In genomic region chr9:129109504-129109903, GRCh38 we compare ENCODE assay signal across 8 cellular contexts. TPM values are rescaled to one million over a fixed set of nuclear protein-coding genes. Genes with fewer than 3 reads are reported as not detected.
DNase-seq lines count a peak whose midpoint lies in the region; ATAC-seq, FAIRE-seq and TF ChIP-seq lines count a peak whose summit lies in the region.

No MANE protein-coding gene starts in this region.

- no peak overlapping the region for H3K9ac ChIP-seq in smooth muscle cell (ENCODE audit: low read depth)

- no peaks in the 10 kb centered on the region for H3F3A ChIP-seq in smooth muscle cell (ENCODE audit: low read depth)

- H3K36me3 ChIP-seq in smooth muscle cell (ENCODE audit: low read depth) = no peaks in the 10 kb centered on the region

- POLR2A ChIA-PET in activated CD8-positive, alpha-beta T cell treated with anti-CD3 and anti-CD28 coated beads, Interleukin-2, amount 10 ng/mL, durations not matched to agents 7 days and 5 days (lab: Charles Lee) = no interaction called here

- peak overlapping the region; percentile 75 for H3K4me3 Mint-ChIP-seq in activated CD8-positive, alpha-beta T cell treated with anti-CD3 and anti-CD28 coated beads, Interleukin-2, amount 10 ng/mL, durations not matched to agents 7 days and 5 days

- 78% methylated on average over 7 of the region's 7 CpGs for WGBS in smooth muscle cell (ENCODE audit: low lambda C conversion rate)

- TF ChIP-seq CTCF in smooth muscle cell (IDR thresholded peaks at IDR 0.05; ENCODE audit: borderline replicate concordance, insufficient read depth, poor library complexity, severe bottlenecking) = no peak

- H3K4me3 ChIP-seq in smooth muscle cell = peak overlapping the region; percentile 90

- CTCF ChIA-PET in activated CD8-positive, alpha-beta T cell treated with anti-CD3 and anti-CD28 coated beads, Interleukin-2, amount 10 ng/mL, durations not matched to agents 7 days and 5 days (lab: Charles Lee) = no interaction called here

- peaks cover 25% of the 10 kb centered on the region for H3K79me2 ChIP-seq in smooth muscle cell (ENCODE audit: low read depth)

- H3K9me3 Mint-ChIP-seq in activated CD8-positive, alpha-beta T cell treated with anti-CD3 and anti-CD28 coated beads, Interleukin-2, amount 10 ng/mL, durations not matched to agents 7 days and 5 days (ENCODE audit: insufficient read depth) = no peaks in the 10 kb centered on the region

- peaks cover 4% of the 10 kb centered on the region for H4K20me1 ChIP-seq in smooth muscle cell (ENCODE audit: low read depth)

- peaks cover 9% of the 10 kb centered on the region for H3K4me1 ChIP-seq in smooth muscle cell (ENCODE audit: low read depth)

- peak overlapping the region; percentile 85 for H3K4me2 ChIP-seq in smooth muscle cell

- H3K9me3 ChIP-seq in smooth muscle cell (replicated peaks; ENCODE audit: low read depth) = no peaks in the 10 kb centered on the region

- peak; percentile 7 for DNase-seq in stimulated activated CD4-positive, alpha-beta T cell treated with anti-CD3 and anti-CD28 coated beads, Interleukin-12 subunit alpha, Interleukin-12 subunit beta, amount 100 ng/mL, for 4 hours
- no peak for DNase-seq in stimulated activated CD4-positive, alpha-beta T cell treated with anti-CD3 and anti-CD28 coated beads, Interleukin-4, amount 100 ng/mL, for 1 hour
- peak; percentile 36 for DNase-seq in activated CD8-positive, alpha-beta T cell treated with anti-CD3 and anti-CD28 coated beads, Interleukin-2, amount 10 ng/mL, durations not matched to agents 7 days and 5 days
- DNase-seq in left cardiac atrium = peak; percentile 48
- no peak for DNase-seq in smooth muscle cell (lab: John Stamatoyannopoulos, UW; ENCODE audit: unreplicated experiment)
- DNase-seq in ureter (ENCODE audit: low spot score) = no peak
- DNase-seq in H54 (ENCODE audit: insufficient read length, low spot score) = no peak

- no peak overlapping the region for H2AFZ ChIP-seq in smooth muscle cell (ENCODE audit: low read depth)

- ATAC-seq in activated CD8-positive, alpha-beta T cell treated with anti-CD3 and anti-CD28 coated beads, Interleukin-2, amount 10 ng/mL, durations not matched to agents 7 days and 5 days = no peak
- no peak for ATAC-seq in left cardiac atrium
- no peak for ATAC-seq in HG03196 (IDR thresholded peaks at IDR 0.05; ENCODE audit: unreplicated experiment)

- no peaks in the 10 kb centered on the region for H3K27me3 ChIP-seq in smooth muscle cell (ENCODE audit: low read depth)

- peak overlapping the region; percentile 61 for H3K27ac Mint-ChIP-seq in activated CD8-positive, alpha-beta T cell treated with anti-CD3 and anti-CD28 coated beads, Interleukin-2, amount 10 ng/mL, durations not matched to agents 7 days and 5 days

- no peak for FAIRE-seq in H54 (lab: Jason Lieb, UNC)

- peaks cover 5% of the 10 kb centered on the region for H3K36me3 Mint-ChIP-seq in activated CD8-positive, alpha-beta T cell treated with anti-CD3 and anti-CD28 coated beads, Interleukin-2, amount 10 ng/mL, durations not matched to agents 7 days and 5 days (ENCODE audit: low read depth)

- intact Hi-C loops in left cardiac atrium (cut with DNase I) = no loop called here

- H3K27me3 Mint-ChIP-seq in activated CD8-positive, alpha-beta T cell treated with anti-CD3 and anti-CD28 coated beads, Interleukin-2, amount 10 ng/mL, durations not matched to agents 7 days and 5 days (ENCODE audit: low read depth) = peaks cover 4% of the 10 kb centered on the region

- peaks cover 31% of the 10 kb centered on the region for H3K4me1 Mint-ChIP-seq in activated CD8-positive, alpha-beta T cell treated with anti-CD3 and anti-CD28 coated beads, Interleukin-2, amount 10 ng/mL, durations not matched to agents 7 days and 5 days (ENCODE audit: low read depth)

- no peak for TF ChIP-seq POLR2A in H54 (IDR thresholded peaks at IDR 0.05; ENCODE audit: low read depth, low read length)

- H3K27ac ChIP-seq in smooth muscle cell (ENCODE audit: low read depth) = no peak overlapping the region

RNA-seq across cellular contexts. Expression of gene CRAT, which starts 1.1 kb away (rescaled TPM):
- 10 to 100 TPM; 21.9 to 22.2 TPM for total RNA-seq in activated CD8-positive, alpha-beta T cell treated with anti-CD3 and anti-CD28 coated beads, Interleukin-2, amount 10 ng/mL, durations not matched to agents 7 days and 5 days
- total RNA-seq in left cardiac atrium = 10 to 100 TPM; 58.4 to 61.1 TPM
- total RNA-seq in smooth muscle cell = 20.0 and 24.3 TPM in 2 replicates
- 38.4 and 52.3 TPM in 2 replicates for polyA plus RNA-seq in smooth muscle cell
- 42.1 TPM for total RNA-seq in ureter

RNA-seq across cellular contexts. Expression of gene PTPA, which starts 1.7 kb away (rescaled TPM):
- 100 to 1,000 TPM; 114 to 125 TPM for total RNA-seq in activated CD8-positive, alpha-beta T cell treated with anti-CD3 and anti-CD28 coated beads, Interleukin-2, amount 10 ng/mL, durations not matched to agents 7 days and 5 days
- total RNA-seq in left cardiac atrium (100 to 1,000 TPM; 113 to 131 TPM), smooth muscle cell (78.2 and 119 TPM in 2 replicates), ureter (143 TPM)
- 88.7 and 94.9 TPM in 2 replicates for polyA plus RNA-seq in smooth muscle cell

RNA-seq across cellular contexts. Expression of gene DOLPP1, which starts 28.6 kb away (rescaled TPM):
- 10 to 100 TPM; 15.9 to 18.8 TPM for total RNA-seq in activated CD8-positive, alpha-beta T cell treated with anti-CD3 and anti-CD28 coated beads, Interleukin-2, amount 10 ng/mL, durations not matched to agents 7 days and 5 days
- total RNA-seq in left cardiac atrium (1 to 10 TPM; 4.5 to 5.0 TPM), smooth muscle cell (14.4 and 18.1 TPM in 2 replicates), ureter (18.2 TPM)
- polyA plus RNA-seq in smooth muscle cell = 17.8 and 21.5 TPM in 2 replicates

Comparison
In these comparisons a context has a peak if more than half of its experiments do, and no peak if none do; other contexts are left out.
1. DNase-seq: peak in stimulated activated CD4-positive, alpha-beta T cell treated with anti-CD3 and anti-CD28 coated beads, Interleukin-12 subunit alpha, Interleukin-12 subunit beta, amount 100 ng/mL, for 4 hours (single experiment), activated CD8-positive, alpha-beta T cell treated with anti-CD3 and anti-CD28 coated beads, Interleukin-2, amount 10 ng/mL, durations not matched to agents 7 days and 5 days (single experiment) and left cardiac atrium (single experiment); none in stimulated activated CD4-positive, alpha-beta T cell treated with anti-CD3 and anti-CD28 coated beads, Interleukin-4, amount 100 ng/mL, for 1 hour (single experiment), smooth muscle cell (single experiment), ureter (single experiment) and H54 (single experiment).